In genomic region chr15:34791701-34792100, GRCh38 we compare ENCODE assay signal across 22 cellular contexts. TPM values are rescaled to one million over a fixed set of nuclear protein-coding genes. Genes with fewer than 3 reads are reported as not detected.
DNase-seq lines count a peak whose midpoint lies in the region; ATAC-seq and TF ChIP-seq lines count a peak whose summit lies in the region.
"Had no signal": no experiment of that assay in that cellular context is flagged by ENCODE, and none has a peak within 500 bp of the region (broad histone marks: within the 10 kb centered on the region; RNA-seq: fewer than 3 reads in every experiment).

No MANE protein-coding gene starts in this region.

- H3K27ac ChIP-seq in coronary artery = peak overlapping the region in 1 of 2 donors; percentile 8
- H3K27ac ChIP-seq in osteoblast (ENCODE audit: low read depth, low read length) = no peak overlapping the region
- H3K27ac ChIP-seq: Peyer's patch had no signal

- no peaks in the 10 kb centered on the region for H3K36me3 ChIP-seq in osteoblast (ENCODE audit: insufficient read depth, low read length)
- H3K36me3 ChIP-seq: HAP-1, Peyer's patch had no signal

- H2AFZ ChIP-seq in osteoblast (ENCODE audit: low read length) = no peak overlapping the region

- DNase-seq in EH (ENCODE audit: low read depth) = peak; percentile 62
- DNase-seq in HT1080 (ENCODE audit: low read depth) = peak; percentile 23
- DNase-seq in coronary artery (ENCODE audit: low spot score) = no peak
- peak; percentile 63 for DNase-seq in osteoblast (ENCODE audit: insufficient read length, low spot score, missing footprints)
- no peak for DNase-seq in NOMO-1 treated with dmso at 0.1 percent for 144 hours (lab: John Stamatoyannopoulos, UW; ENCODE audit: unreplicated experiment)
- no peak for DNase-seq in amygdala (lab: John Stamatoyannopoulos, UW)
- no peak for DNase-seq in GM20000 (ENCODE audit: low spot score)
- DNase-seq: C1 segment of cervical spinal cord; CD8-positive, alpha-beta memory T cell; DMS53; Kasumi-1; MM.1S; NCI-H1092 treated with DMSO at 0.1 percent for 48 hours; NCI-H146; NCI-H2029 treated with DMSO at 0.1 percent for 48 hours; NCI-H446 treated with DMSO at 0.1 percent for 48 hours; Peyer's patch; SHP77; SK-N-SH had no signal

- H3K27me3 ChIP-seq in osteoblast (ENCODE audit: insufficient read depth, low read length) = peaks cover 71% of the 10 kb centered on the region

- H3K9me3 ChIP-seq in osteoblast (ENCODE audit: low read depth, low read length) = no peaks in the 10 kb centered on the region
- H3K9me3 ChIP-seq: HAP-1, Peyer's patch, SK-N-SH had no signal

- peaks cover 3% of the 10 kb centered on the region for H3K4me1 ChIP-seq in osteoblast (ENCODE audit: insufficient read depth, low read length)
- H3K4me1 ChIP-seq: HAP-1, Peyer's patch had no signal

- H4K20me1 ChIP-seq in osteoblast (ENCODE audit: insufficient read depth, low read length) = no peaks in the 10 kb centered on the region

- TF ChIP-seq CTCF in coronary artery (IDR thresholded peaks at IDR 0.05) (no peak), osteoblast (IDR thresholded peaks at IDR 0.05; ENCODE audit: extremely low read depth, low read depth, low read length) (no peak), GM20000 (IDR thresholded peaks at IDR 0.05; ENCODE audit: extremely low read depth, missing control alignments) (no peak)

- no peak for ATAC-seq in HG03095 (IDR thresholded peaks at IDR 0.05; ENCODE audit: unreplicated experiment)

- H3K4me3 ChIP-seq in coronary artery = peak overlapping the region; percentile 67
- no peak overlapping the region for H3K4me3 ChIP-seq in osteoblast (ENCODE audit: insufficient read depth, low read length)
- H3K4me3 ChIP-seq: HAP-1, Peyer's patch had no signal

- no peak overlapping the region for H3K4me2 ChIP-seq in osteoblast (ENCODE audit: insufficient read depth, low read length)
- H3K4me2 ChIP-seq: SK-N-SH had no signal

- H3K79me2 ChIP-seq in osteoblast (ENCODE audit: insufficient read depth, low read length) = no peaks in the 10 kb centered on the region

RNA-seq across cellular contexts. Expression of gene ACTC1, which starts 3.6 kb away (rescaled TPM):
- not detected in 2 replicates for total RNA-seq in HT1080 (2014; rRNA removed; shearing (Covaris generic))
- polyA plus RNA-seq in HT1080 (2015; cell fraction: cytosol; rRNA removed) = not detected in 2 replicates
- not detected in 2 replicates for polyA plus RNA-seq in HT1080 (2015; cell fraction: nucleus; rRNA removed)
- total RNA-seq in osteoblast = not detected in 2 replicates
- total RNA-seq: A673; CD8-positive, alpha-beta memory T cell; Peyer's patch had no signal
- polyA plus RNA-seq: CD8-positive, alpha-beta memory T cell; SK-N-SH had no signal

RNA-seq across cellular contexts. Expression of gene GJD2, which starts 36.9 kb away (rescaled TPM):
- not detected in 2 replicates for total RNA-seq in HT1080 (2014; rRNA removed; shearing (Covaris generic))
- not detected in 2 replicates for polyA plus RNA-seq in HT1080 (2015; cell fraction: cytosol; rRNA removed)
- not detected in 2 replicates for polyA plus RNA-seq in HT1080 (2015; cell fraction: nucleus; rRNA removed)
- total RNA-seq in osteoblast = not detected in 2 replicates
- total RNA-seq: A673; CD8-positive, alpha-beta memory T cell; Peyer's patch had no signal
- polyA plus RNA-seq: CD8-positive, alpha-beta memory T cell; SK-N-SH had no signal

Comparison
In these comparisons a context has a peak if more than half of its experiments do, and no peak if none do; other contexts are left out.
1. DNase-seq: peak in EH (single experiment), HT1080 (single experiment) and osteoblast (single experiment); none in coronary artery (single experiment), NOMO-1 treated with dmso at 0.1 percent for 144 hours (single experiment), amygdala (0 of 56) and GM20000 (single experiment).